8 cellular contexts compared by ENCODE assay signal in genomic region chr1:31065310-31066217, GRCh38. TPM values are rescaled to one million over a fixed set of nuclear protein-coding genes. Genes with fewer than 3 reads are reported as not detected.
DNase-seq lines count a peak whose midpoint lies in the region; ATAC-seq, FAIRE-seq and TF ChIP-seq lines count a peak whose summit lies in the region.

Gene PUM1, minus strand, starts transcription at chr1:31065717. Its CDS starts 6,151 bp downstream, at chr1:31059566.

- DNase-seq in D721Med (ENCODE audit: insufficient read length, low spot score) = peak; percentile 86
- peak; percentile 87 for DNase-seq in HuH-7 (ENCODE audit: low spot score)
- peak; percentile 97 for DNase-seq in activated T-cell treated with anti-CD3 and anti-CD28 coated beads for 1 hour (ENCODE audit: low read depth)
- peak; percentile 91 for DNase-seq in epidermal melanocyte (ENCODE audit: insufficient read length, low spot score)
- peak; percentile 91 to 97 for DNase-seq in stimulated activated CD8-positive, alpha-beta memory T cell treated with anti-CD3 and anti-CD28 coated beads, Interleukin-4, amount 100 ng/mL, for 1 hour (ENCODE audit: low read depth in 2 of 2, low spot score in 1 of 2)

- H2AFZ ChIP-seq in OCI-LY3 (ENCODE audit: low read depth, low read length) = peak within 1 kb of the TSS; percentile 92

- H3K4me3 ChIP-seq in OCI-LY3 (ENCODE audit: low read length) (peak within 1 kb of the TSS; percentile 100), mononuclear cell (ENCODE audit: low read length) (peak within 1 kb of the TSS; percentile 97)

- H3K79me2 ChIP-seq in OCI-LY3 (ENCODE audit: low read length) = peaks cover 52% of the 10 kb centered on the region

- H4K20me1 ChIP-seq in OCI-LY3 (ENCODE audit: insufficient read depth, low read length) = peaks cover 36% of the 10 kb centered on the region

- peaks cover 13% of the 10 kb centered on the region for H3K4me1 ChIP-seq in OCI-LY3 (ENCODE audit: low read length)
- H3K4me1 ChIP-seq in mononuclear cell (ENCODE audit: insufficient read depth, low read length) = peaks cover 24% of the 10 kb centered on the region

- H3K36me3 ChIP-seq in OCI-LY3 (replicated peaks; ENCODE audit: low read depth, low read length) = peaks cover 2% of the 10 kb centered on the region

- H3K4me2 ChIP-seq in OCI-LY3 (ENCODE audit: low read length) = peak within 1 kb of the TSS; percentile 96

- peak; percentile 92 for ATAC-seq in GM21515 (IDR thresholded peaks at IDR 0.05; ENCODE audit: unreplicated experiment)

- H3K9ac ChIP-seq in OCI-LY3 (ENCODE audit: low read length) = peak within 1 kb of the TSS; percentile 100

- no peaks in the 10 kb centered on the region for H3K27me3 ChIP-seq in OCI-LY3 (ENCODE audit: low read depth, low read length)
- no peaks in the 10 kb centered on the region for H3K27me3 ChIP-seq in mononuclear cell (ENCODE audit: insufficient read depth, low read length)

- TF ChIP-seq CTCF in D721Med (IDR thresholded peaks at IDR 0.05; ENCODE audit: insufficient read depth, missing control alignments) (no peak), OCI-LY3 (IDR thresholded peaks at IDR 0.05; ENCODE audit: low read depth, low read length) (no peak)

- peak within 1 kb of the TSS; percentile 90 for H3K27ac ChIP-seq in OCI-LY3 (ENCODE audit: low read length)

- no peaks in the 10 kb centered on the region for H3K9me3 ChIP-seq in OCI-LY3 (ENCODE audit: insufficient read depth, low read length)
- no peaks in the 10 kb centered on the region for H3K9me3 ChIP-seq in mononuclear cell (ENCODE audit: low read depth, low read length)

- no peak for FAIRE-seq in D721Med (lab: Jason Lieb, UNC)

RNA-seq across cellular contexts. Expression of gene PUM1, which starts in this region (rescaled TPM):
- total RNA-seq in mononuclear cell = 154 TPM

Comparison
In these comparisons a context has a peak if more than half of its experiments do, and no peak if none do; other contexts are left out.
1. Peak in every context shown above with its lines: DNase-seq, ATAC-seq, H3K4me3 ChIP-seq and H3K27ac ChIP-seq.